ENCODE assay signal across 8 cellular contexts in the genomic region with DNA sequence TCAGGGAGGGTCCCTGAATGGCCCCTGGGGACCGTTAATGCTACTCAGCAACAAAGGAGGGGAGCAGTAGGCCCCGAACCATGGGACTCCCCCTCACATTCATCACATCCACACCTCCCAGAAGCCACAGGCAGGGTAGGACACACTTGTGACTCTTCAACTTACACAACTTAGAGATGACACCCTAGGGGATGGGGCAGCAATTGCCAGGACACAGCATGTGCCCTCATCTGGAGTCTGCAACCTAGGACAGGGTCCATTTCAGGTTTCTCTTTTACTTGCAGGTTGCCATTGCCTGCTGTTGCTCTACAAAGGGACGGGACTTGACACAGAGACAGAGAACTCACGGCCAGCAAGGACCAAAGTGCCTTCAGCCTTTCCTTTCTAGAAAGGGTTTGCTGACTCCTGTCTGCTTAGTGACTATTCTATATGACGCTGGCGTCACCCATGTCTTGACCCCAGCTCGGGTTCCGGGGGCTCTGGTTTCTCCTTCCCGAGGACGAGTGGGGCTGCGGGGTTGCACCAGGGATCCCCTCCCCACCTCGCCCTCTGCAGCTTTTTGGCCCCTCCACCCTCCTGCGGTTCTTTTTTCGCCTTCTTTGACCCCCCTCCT. TPM values are rescaled to one million over a fixed set of nuclear protein-coding genes. Genes with fewer than 3 reads are reported as not detected.
DNase-seq lines count a peak whose midpoint lies in the region; ATAC-seq, FAIRE-seq and TF ChIP-seq lines count a peak whose summit lies in the region.

No MANE protein-coding gene starts in this region.

- H3K4me3 ChIP-seq in GM06990 (replicated peaks; ENCODE audit: low read depth, low read length) (peak overlapping the region; percentile 50), esophagus muscularis mucosa (peak overlapping the region; percentile 64 to 74 (median 68)), pancreas (peak overlapping the region; percentile 58 to 63 (median 60))

- no peaks in the 10 kb centered on the region; the same call in none of the 2 replicates for H3K27me3 ChIP-seq in GM06990 (replicated peaks; ENCODE audit: control insufficient read depth, insufficient read depth, low read length)
- peaks cover 0 to 4% (median 0%) of the 10 kb centered on the region in 4 donors for H3K27me3 ChIP-seq in esophagus muscularis mucosa
- no peaks in the 10 kb centered on the region for H3K27me3 ChIP-seq in pancreas

- TF ChIP-seq POLR2A in esophagus muscularis mucosa (IDR thresholded peaks at IDR 0.05; ENCODE audit: low read depth), result no peak

- H3K27ac ChIP-seq in RWPE1 (peak overlapping the region; percentile 83), esophagus muscularis mucosa (replicated peaks in 1 of 4) (peak overlapping the region; percentile 61 to 72 (median 70)), pancreas (peak overlapping the region in 3 of 4 donors; percentile 58 to 70 (median 67))

- 22% methylated on average over 14 of the region's 14 CpGs for WGBS in esophagus muscularis mucosa
- WGBS in pancreas, 2 donors, result 16 to 18% methylated on average over 14 of the region's 14 CpGs

- CTCF ChIA-PET in RWPE1 (lab: Yijun Ruan, JAX), result interaction anchor here (0.5 to 1.0 kb wide), 4 partner anchors 9 to 1049 kb away, joined by 3 to 5 read pairs (median 3); no protein-coding TSS in a partner anchor

- DNase-seq in GM06990 (ENCODE audit: extremely low read depth, insufficient read length) (no peak), RWPE1 (ENCODE audit: low spot score) (no peak), esophagus muscularis mucosa (ENCODE audit: extremely low spot score) (no peak), pancreas (peak in 1 of 6 donors; percentile 60)
- no peak for DNase-seq in stimulated activated CD8-positive, alpha-beta memory T cell treated with anti-CD3 and anti-CD28 coated beads, Interleukin-4, amount 100 ng/mL, for 48 hours

- ATAC-seq in pancreas (peak in 3 of 4 donors; percentile 0 to 4 (median 1)), HG02610 (IDR thresholded peaks at IDR 0.05; ENCODE audit: unreplicated experiment) (no peak), HG03045 (IDR thresholded peaks at IDR 0.05; ENCODE audit: unreplicated experiment) (no peak), HG02678 (IDR thresholded peaks at IDR 0.05; ENCODE audit: unreplicated experiment) (no peak)

- FAIRE-seq in pancreas (lab: Jason Lieb, UNC), result no peak

- TF ChIP-seq CTCF in GM06990 (IDR thresholded peaks at IDR 0.05; ENCODE audit: insufficient read depth, low read length, poor library complexity, severe bottlenecking) (no peak), RWPE1 (conservative IDR thresholded peaks at IDR 0.05; ENCODE audit: low read depth) (no peak), esophagus muscularis mucosa (IDR thresholded peaks at IDR 0.05) (no peak), pancreas (IDR thresholded peaks at IDR 0.05) (no peak)

- intact Hi-C loops in esophagus muscularis mucosa (cut with DNase I) (no loop called here), pancreas (cut with DNase I) (no loop called here)

- H3K4me1 ChIP-seq in esophagus muscularis mucosa, result peaks cover 7 to 18% (median 16%) of the 10 kb centered on the region in 4 donors
- no peaks in the 10 kb centered on the region for H3K4me1 ChIP-seq in pancreas

- H3K36me3 ChIP-seq in GM06990 (ENCODE audit: control insufficient read depth, insufficient read depth, low read length), result no peaks in the 10 kb centered on the region
- no peaks in the 10 kb centered on the region for H3K36me3 ChIP-seq in esophagus muscularis mucosa
- H3K36me3 ChIP-seq in pancreas, result no peaks in the 10 kb centered on the region

- H3K9me3 ChIP-seq in esophagus muscularis mucosa (no peaks in the 10 kb centered on the region), pancreas (no peaks in the 10 kb centered on the region)

- POLR2A ChIA-PET in RWPE1 (lab: Yijun Ruan, JAX; ENCODE audit: low non-redundant PET), result no interaction called here

- no peak for TF ChIP-seq EP300 in esophagus muscularis mucosa (IDR thresholded peaks at IDR 0.05)

RNA-seq across cellular contexts. Expression of a gene that starts 0.6 kb away (rescaled TPM):
- total RNA-seq in esophagus muscularis mucosa (under 1 TPM in 3 of 4 donors, not detected in 1; 0.50 to 0.86 (median 0.65) TPM), pancreas (under 1 TPM; 0.56 to 0.98 (median 0.83) TPM)
- polyA plus RNA-seq in pancreas, result under 1 TPM; 0.38 to 0.70 TPM

RNA-seq across cellular contexts. Expression of a gene that starts 42.9 kb away (rescaled TPM):
- total RNA-seq in esophagus muscularis mucosa, result not detected
- under 1 TPM in 2 of 6 donors, not detected in 4; 0.46 to 0.53 TPM for total RNA-seq in pancreas
- not detected for polyA plus RNA-seq in pancreas

Comparison
In these comparisons a context has a peak if more than half of its experiments do, and no peak if none do; other contexts are left out.
1. ATAC-seq: peak in pancreas (3 of 4); none in HG02610 (single experiment), HG03045 (single experiment) and HG02678 (single experiment).
2. Peak in every context shown above with its lines, with median percentiles within 50 percentile points of each other: H3K4me3 ChIP-seq and H3K27ac ChIP-seq.